ENCODE assay signal across 11 cellular contexts in genomic region chr17:78124081-78124835, GRCh38. TPM values are rescaled to one million over a fixed set of nuclear protein-coding genes. Genes with fewer than 3 reads are reported as not detected.
A peak's percentile ranks its signal among the peaks of the same experiment; 100 is the strongest.
DNase-seq lines count a peak whose midpoint lies in the region; ATAC-seq and TF ChIP-seq lines count a peak whose summit lies in the region.
"Had no signal": no experiment of that assay in that cellular context is flagged by ENCODE, and none has a peak within 500 bp of the region (broad histone marks: within the 10 kb centered on the region; RNA-seq: fewer than 3 reads in every experiment).

No MANE protein-coding gene starts in this region.

- H3K9me3 Mint-ChIP-seq in activated CD8-positive, alpha-beta T cell treated with anti-CD3 and anti-CD28 coated beads, Interleukin-2, amount 10 ng/mL, durations not matched to agents 7 days and 5 days (ENCODE audit: insufficient read depth), result no peaks in the 10 kb centered on the region
- no peaks in the 10 kb centered on the region for H3K9me3 Mint-ChIP-seq in natural killer cell

- CTCF ChIA-PET in activated CD8-positive, alpha-beta T cell treated with anti-CD3 and anti-CD28 coated beads, Interleukin-2, amount 10 ng/mL, durations not matched to agents 7 days and 5 days (lab: Charles Lee), result interaction anchor here (0.8 to 11.1 kb wide), 4 partner anchors 11 to 127 kb away, joined by 3 to 133 read pairs (median 8); no protein-coding TSS in a partner anchor

- H3K27ac Mint-ChIP-seq in activated CD8-positive, alpha-beta T cell treated with anti-CD3 and anti-CD28 coated beads, Interleukin-2, amount 10 ng/mL, durations not matched to agents 7 days and 5 days, result peak overlapping the region; percentile 82
- H3K27ac Mint-ChIP-seq in natural killer cell, result peak overlapping the region; percentile 82 to 84

- H3K4me3 ChIP-seq in GM12875 (ENCODE audit: low read depth, low read length) (peak overlapping the region; percentile 75), BE2C (ENCODE audit: low read depth, low read length) (no peak overlapping the region)

- POLR2A ChIA-PET in activated CD8-positive, alpha-beta T cell treated with anti-CD3 and anti-CD28 coated beads, Interleukin-2, amount 10 ng/mL, durations not matched to agents 7 days and 5 days (lab: Charles Lee), result interaction anchor here (1.2 to 13.9 kb wide), 4 partner anchors 10 to 52 kb away, joined by 4 to 182 read pairs (median 20); no protein-coding TSS in a partner anchor

- no peaks in the 10 kb centered on the region; the same call in 1 of the 2 replicates for H3K36me3 ChIP-seq in BE2C

- H3K27me3 Mint-ChIP-seq in activated CD8-positive, alpha-beta T cell treated with anti-CD3 and anti-CD28 coated beads, Interleukin-2, amount 10 ng/mL, durations not matched to agents 7 days and 5 days (ENCODE audit: low read depth), result no peaks in the 10 kb centered on the region
- no peaks in the 10 kb centered on the region for H3K27me3 Mint-ChIP-seq in natural killer cell (ENCODE audit: low read depth in 2 of 2)

- peaks cover 72% of the 10 kb centered on the region for H3K36me3 Mint-ChIP-seq in activated CD8-positive, alpha-beta T cell treated with anti-CD3 and anti-CD28 coated beads, Interleukin-2, amount 10 ng/mL, durations not matched to agents 7 days and 5 days (ENCODE audit: low read depth)
- H3K36me3 Mint-ChIP-seq in natural killer cell, result no peaks in the 10 kb centered on the region

- H3K4me3 Mint-ChIP-seq in activated CD8-positive, alpha-beta T cell treated with anti-CD3 and anti-CD28 coated beads, Interleukin-2, amount 10 ng/mL, durations not matched to agents 7 days and 5 days, result peak overlapping the region; percentile 63
- H3K4me3 Mint-ChIP-seq in natural killer cell, result peak overlapping the region; percentile 65

- intact Hi-C loops in natural killer cell (cut with micrococcal nuclease), result no loop called here

- no peak for TF ChIP-seq CTCF in GM12875 (IDR thresholded peaks at IDR 0.05; ENCODE audit: borderline replicate concordance, insufficient read depth, low read depth, low read length)
- TF ChIP-seq CTCF in natural killer cell (IDR thresholded peaks at IDR 0.05), result no peak
- no peak for TF ChIP-seq CTCF in BE2C (IDR thresholded peaks at IDR 0.05; ENCODE audit: low read depth, low read length)

- H3K9me3 ChIP-seq in BE2C, result no peaks in the 10 kb centered on the region

- H3K4me1 Mint-ChIP-seq in activated CD8-positive, alpha-beta T cell treated with anti-CD3 and anti-CD28 coated beads, Interleukin-2, amount 10 ng/mL, durations not matched to agents 7 days and 5 days (ENCODE audit: low read depth), result peaks cover 67% of the 10 kb centered on the region
- peaks cover 39 to 67% of the 10 kb centered on the region in 2 donors for H3K4me1 Mint-ChIP-seq in natural killer cell

- no peak for DNase-seq in activated CD8-positive, alpha-beta T cell treated with anti-CD3 and anti-CD28 coated beads, Interleukin-2, amount 10 ng/mL, durations not matched to agents 7 days and 5 days
- DNase-seq in natural killer cell, result no peak
- no peak for DNase-seq in BE2C
- no peak for DNase-seq in NCI-H2029 treated with DMSO at 0.1 percent for 48 hours (lab: John Stamatoyannopoulos, UW)
- DNase-seq: NCI-H69; stimulated activated CD4-positive, alpha-beta T cell treated with anti-CD3 and anti-CD28 coated beads, Interleukin-4, amount 100 ng/mL, for 24 hours had no signal

- ATAC-seq in HG02759 (IDR thresholded peaks at IDR 0.05; ENCODE audit: unreplicated experiment), result peak; percentile 25
- ATAC-seq in activated CD8-positive, alpha-beta T cell treated with anti-CD3 and anti-CD28 coated beads, Interleukin-2, amount 10 ng/mL, durations not matched to agents 7 days and 5 days, result no peak
- ATAC-seq in natural killer cell, result no peak
- ATAC-seq in HG03439 (IDR thresholded peaks at IDR 0.05; ENCODE audit: unreplicated experiment), result no peak
- no peak for ATAC-seq in HG02938 (IDR thresholded peaks at IDR 0.05; ENCODE audit: unreplicated experiment)
- ATAC-seq: esophagus mucosa had no signal

- H3K4me1 ChIP-seq in BE2C, result peaks cover 24% of the 10 kb centered on the region

- no peaks in the 10 kb centered on the region for H3K27me3 ChIP-seq in BE2C

RNA-seq across cellular contexts. Expression of gene TMC6, which starts 4.3 kb away (rescaled TPM):
- total RNA-seq in activated CD8-positive, alpha-beta T cell treated with anti-CD3 and anti-CD28 coated beads, Interleukin-2, amount 10 ng/mL, durations not matched to agents 7 days and 5 days, result 100 to 1,000 TPM; 407 to 476 TPM
- total RNA-seq in natural killer cell, result 100 to 1,000 TPM; 653 to 825 (median 687) TPM
- polyA plus RNA-seq in BE2C (2012; ENCODE audit: insufficient read depth, insufficient read length, low read depth), result 163 TPM

RNA-seq across cellular contexts. Expression of gene TMC8, which starts 6.3 kb away (rescaled TPM):
- 100 to 1,000 TPM; 258 to 278 TPM for total RNA-seq in activated CD8-positive, alpha-beta T cell treated with anti-CD3 and anti-CD28 coated beads, Interleukin-2, amount 10 ng/mL, durations not matched to agents 7 days and 5 days
- 100 to 1,000 TPM; 401 to 551 (median 435) TPM for total RNA-seq in natural killer cell
- 2.8 TPM for polyA plus RNA-seq in BE2C (2012; ENCODE audit: insufficient read depth, insufficient read length, low read depth)

RNA-seq across cellular contexts. Expression of gene C17orf99, which starts 21.9 kb away (rescaled TPM):
- not detected for total RNA-seq in activated CD8-positive, alpha-beta T cell treated with anti-CD3 and anti-CD28 coated beads, Interleukin-2, amount 10 ng/mL, durations not matched to agents 7 days and 5 days
- not detected for total RNA-seq in natural killer cell
- not detected for polyA plus RNA-seq in BE2C (2012; ENCODE audit: insufficient read depth, insufficient read length, low read depth)

RNA-seq across cellular contexts. Expression of gene SYNGR2, which starts 44.1 kb away (rescaled TPM):
- total RNA-seq in activated CD8-positive, alpha-beta T cell treated with anti-CD3 and anti-CD28 coated beads, Interleukin-2, amount 10 ng/mL, durations not matched to agents 7 days and 5 days, result 10 to 100 TPM; 41.1 to 44.3 TPM
- 10 to 100 TPM; 41.2 to 62.1 (median 43.5) TPM for total RNA-seq in natural killer cell
- polyA plus RNA-seq in BE2C (2012; ENCODE audit: insufficient read depth, insufficient read length, low read depth), result 76.9 TPM
